In the genomic region with DNA sequence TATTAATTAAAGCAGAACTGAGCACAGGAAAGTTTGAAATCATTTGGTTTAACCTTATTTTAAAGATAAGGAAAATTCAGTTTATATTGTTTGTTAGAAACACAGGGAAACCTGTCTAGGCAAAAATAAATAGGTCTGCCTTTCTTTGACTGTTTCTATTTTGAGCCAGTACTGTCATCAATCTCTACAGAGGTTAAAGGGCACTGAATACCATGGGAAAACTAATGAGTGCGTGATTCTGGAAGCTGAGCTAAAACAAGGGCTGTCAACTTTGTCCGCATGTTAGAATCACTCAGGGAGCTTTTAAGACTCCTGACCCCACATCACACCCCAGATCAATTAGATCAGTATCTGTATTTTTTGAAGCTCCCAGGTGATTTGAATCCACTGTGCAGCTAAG, we compare ENCODE assay signal across 33 cellular contexts. TPM values are rescaled to one million over a fixed set of nuclear protein-coding genes. Genes with fewer than 3 reads are reported as not detected.
DNase-seq lines count a peak whose midpoint lies in the region; ATAC-seq, FAIRE-seq and TF ChIP-seq lines count a peak whose summit lies in the region.
"Had no signal": no experiment of that assay in that cellular context is flagged by ENCODE, and none has a peak within 500 bp of the region (broad histone marks: within the 10 kb centered on the region; RNA-seq: fewer than 3 reads in every experiment).

No MANE protein-coding gene starts in this region.

- peaks cover 0 to 31% (median 0%) of the 10 kb centered on the region in 9 donors for H3K36me3 ChIP-seq in heart right ventricle
- H3K36me3 ChIP-seq in pancreas = peaks cover 0 to 14% (median 0%) of the 10 kb centered on the region in 3 donors
- H3K36me3 ChIP-seq: HAP-1, neural progenitor cell had no signal

- H3K4me1 ChIP-seq in heart right ventricle (peaks cover 0 to 25% (median 18%) of the 10 kb centered on the region in 9 donors), pancreas (peaks cover 0 to 20% (median 16%) of the 10 kb centered on the region in 3 donors)
- H3K4me1 ChIP-seq: HAP-1, parathyroid adenoma had no signal

- H3K4me1 Mint-ChIP-seq in type B pancreatic cell (ENCODE audit: unreplicated experiment) = peaks cover 40% of the 10 kb centered on the region
- H3K4me1 Mint-ChIP-seq in activated CD4-positive, alpha-beta T cell treated with anti-CD3 and anti-CD28 coated beads, Interleukin-2, amount 10 ng/mL, durations not matched to agents 24 days and 14 days = no peaks in the 10 kb centered on the region

- H3K36me3 Mint-ChIP-seq in type B pancreatic cell = peaks cover 4% of the 10 kb centered on the region
- H3K36me3 Mint-ChIP-seq in activated CD4-positive, alpha-beta T cell treated with anti-CD3 and anti-CD28 coated beads, Interleukin-2, amount 10 ng/mL, durations not matched to agents 24 days and 14 days (ENCODE audit: low read depth) = no peaks in the 10 kb centered on the region
- H3K36me3 Mint-ChIP-seq: activated naive CD4-positive, alpha-beta T cell treated with anti-CD3 and anti-CD28 coated beads, Interleukin-2, amount 50 U/mL, for 72 hours; neural progenitor cell had no signal

- no peak for TF ChIP-seq CTCF in heart right ventricle (IDR thresholded peaks at IDR 0.05)
- no peak for TF ChIP-seq CTCF in pancreas (IDR thresholded peaks at IDR 0.05)
- TF ChIP-seq CTCF in type B pancreatic cell (conservative IDR thresholded peaks at IDR 0.05) = no peak

- ATAC-seq in heart right ventricle (peak in 6 of 8 donors; percentile 21 to 84 (median 61)), left ventricle myocardium superior (peak; percentile 51), pancreas (peak in 3 of 4 donors; percentile 43 to 53 (median 50)), GM19023 (IDR thresholded peaks at IDR 0.05; ENCODE audit: unreplicated experiment) (no peak)
- ATAC-seq: activated naive CD4-positive, alpha-beta T cell treated with anti-CD3 and anti-CD28 coated beads, Interleukin-2, amount 50 U/mL, for 72 hours had no signal

- H3K4me3 ChIP-seq in heart right ventricle (no peak overlapping the region), pancreas (no peak overlapping the region)
- H3K4me3 ChIP-seq: HAP-1, neural progenitor cell had no signal

- WGBS in heart right ventricle, 2 donors = 56 to 62% methylated on average over 2 of the region's 2 CpGs
- WGBS in pancreas, 2 donors = 20 to 27% methylated on average over 2 of the region's 2 CpGs

- no peaks in the 10 kb centered on the region for H3K9me3 Mint-ChIP-seq in type B pancreatic cell
- H3K9me3 Mint-ChIP-seq in activated CD4-positive, alpha-beta T cell treated with anti-CD3 and anti-CD28 coated beads, Interleukin-2, amount 10 ng/mL, durations not matched to agents 24 days and 14 days = no peaks in the 10 kb centered on the region
- H3K9me3 Mint-ChIP-seq: activated naive CD4-positive, alpha-beta T cell treated with anti-CD3 and anti-CD28 coated beads, Interleukin-2, amount 50 U/mL, for 72 hours; neural progenitor cell had no signal

- H3K27me3 ChIP-seq in heart right ventricle (no peaks in the 10 kb centered on the region), pancreas (no peaks in the 10 kb centered on the region)
- H3K27me3 ChIP-seq: neural progenitor cell had no signal

- H3K27ac ChIP-seq in heart right ventricle (peak overlapping the region in 3 of 10 donors; percentile 10 to 64 (median 45)), pancreas (peak overlapping the region in 1 of 4 donors; percentile 30)
- H3K27ac ChIP-seq: HL-60, KMS-11, neural progenitor cell, parathyroid adenoma had no signal

- no peak for DNase-seq in heart right ventricle
- DNase-seq in cardiac septum (ENCODE audit: low spot score) = no peak
- DNase-seq in left ventricle myocardium superior = no peak
- no peak for DNase-seq in pancreas
- no peak for DNase-seq in type B pancreatic cell (ENCODE audit: extremely low spot score, unreplicated experiment)
- DNase-seq in activated CD4-positive, alpha-beta T cell treated with anti-CD3 and anti-CD28 coated beads, Interleukin-2, amount 10 ng/mL, durations not matched to agents 24 days and 14 days = no peak
- DNase-seq in HPDE6-E6E7 (ENCODE audit: extremely low spot score) = no peak
- DNase-seq: activated CD4-positive, alpha-beta T cell treated with anti-CD3 and anti-CD28 coated beads for 48 hours; activated CD8-positive, alpha-beta memory T cell treated with anti-CD3 and anti-CD28 coated beads for 24 hours; activated effector memory CD4-positive, alpha-beta T cell treated with Interleukin-2 at 50 U/mL for 16 hours; amygdala; DMS79 treated with DMSO at 0.1 percent for 48 hours; erythroblast; GDM1; kidney glomerular epithelial cell; NCI-H1436; NCI-H2081; NCI-H2227 treated with DMSO at 0.1 percent for 48 hours; NCI-H526; NK-92 treated with Interleukin-12 subunit alpha and Interleukin-12 subunit beta, amount 100 ng/mL, for 24 hours; PC-3; SHP77; stimulated activated CD4-positive, alpha-beta T cell treated with anti-CD3 and anti-CD28 coated beads, Interleukin-4, amount 100 ng/mL, for 1 hour; SW 1271; T-helper 9 cell had no signal

- no peaks in the 10 kb centered on the region for H3K9me3 ChIP-seq in heart right ventricle
- H3K9me3 ChIP-seq in pancreas = no peaks in the 10 kb centered on the region
- H3K9me3 ChIP-seq: HAP-1 had no signal

- intact Hi-C loops in heart right ventricle (cut with DNase I) = no loop called here
- intact Hi-C loops in cardiac septum (cut with DNase I) = no loop called here
- intact Hi-C loops in left ventricle myocardium superior (cut with micrococcal nuclease) = no loop called here
- intact Hi-C loops in pancreas (cut with DNase I) = no loop called here
- intact Hi-C loops in activated CD4-positive, alpha-beta T cell treated with anti-CD3 and anti-CD28 coated beads, Interleukin-2, amount 10 ng/mL, durations not matched to agents 24 days and 14 days (cut with micrococcal nuclease) = no loop called here

- no peak for FAIRE-seq in pancreas (lab: Jason Lieb, UNC)
- FAIRE-seq: A204.1 had no signal

- no peak overlapping the region for H3K27ac Mint-ChIP-seq in type B pancreatic cell
- H3K27ac Mint-ChIP-seq in activated CD4-positive, alpha-beta T cell treated with anti-CD3 and anti-CD28 coated beads, Interleukin-2, amount 10 ng/mL, durations not matched to agents 24 days and 14 days = no peak overlapping the region
- H3K27ac Mint-ChIP-seq: activated naive CD4-positive, alpha-beta T cell treated with anti-CD3 and anti-CD28 coated beads, Interleukin-2, amount 50 U/mL, for 72 hours; neural progenitor cell had no signal

- H3K27me3 Mint-ChIP-seq in type B pancreatic cell = no peaks in the 10 kb centered on the region
- no peaks in the 10 kb centered on the region for H3K27me3 Mint-ChIP-seq in activated CD4-positive, alpha-beta T cell treated with anti-CD3 and anti-CD28 coated beads, Interleukin-2, amount 10 ng/mL, durations not matched to agents 24 days and 14 days

- peak overlapping the region; percentile 16 for H3K4me3 Mint-ChIP-seq in type B pancreatic cell
- no peak overlapping the region for H3K4me3 Mint-ChIP-seq in activated CD4-positive, alpha-beta T cell treated with anti-CD3 and anti-CD28 coated beads, Interleukin-2, amount 10 ng/mL, durations not matched to agents 24 days and 14 days
- H3K4me3 Mint-ChIP-seq: neural progenitor cell had no signal

RNA-seq across cellular contexts. Expression of a gene that starts 38.8 kb away (rescaled TPM):
- total RNA-seq in heart right ventricle = 10 to 100 TPM in 7 of 10 donors, 1 to 10 TPM in 3; 7.7 to 14.5 (median 12.1) TPM
- 1 to 10 TPM; 4.5 to 8.1 TPM for polyA plus RNA-seq in heart right ventricle
- 9.4 TPM for total RNA-seq in cardiac septum
- total RNA-seq in left ventricle myocardium superior = 8.5 TPM
- 10 to 100 TPM; 12.9 to 21.5 (median 15.1) TPM for total RNA-seq in pancreas
- 1 to 10 TPM; 7.2 to 7.6 TPM for polyA plus RNA-seq in pancreas
- 15.6 and 20.1 TPM in 2 replicates for total RNA-seq in type B pancreatic cell (ENCODE audit: low replicate concordance)
- 39.8 and 41.3 TPM in 2 replicates for total RNA-seq in activated CD4-positive, alpha-beta T cell treated with anti-CD3 and anti-CD28 coated beads, Interleukin-2, amount 10 ng/mL, durations not matched to agents 24 days and 14 days

RNA-seq across cellular contexts. Expression of a gene that starts 59.3 kb away (rescaled TPM):
- total RNA-seq in heart right ventricle (1 to 10 TPM; 1.1 to 3.7 (median 1.5) TPM), cardiac septum (3.6 TPM), left ventricle myocardium superior (2.5 TPM), pancreas (10 to 100 TPM; 32.2 to 90.9 (median 34.7) TPM), type B pancreatic cell (ENCODE audit: low replicate concordance) (2.7 and 4.5 TPM in 2 replicates)
- polyA plus RNA-seq in heart right ventricle (1 to 10 TPM; 1.1 to 1.7 TPM), pancreas (1 to 10 TPM; 6.0 TPM)
- 1.3 and 1.5 TPM in 2 replicates for total RNA-seq in activated CD4-positive, alpha-beta T cell treated with anti-CD3 and anti-CD28 coated beads, Interleukin-2, amount 10 ng/mL, durations not matched to agents 24 days and 14 days
